Comparison of ENCODE assay signal across 16 cellular contexts in genomic region chr12:89995870-89996269, GRCh38.
"Had no signal": no experiment of that assay in that cellular context is flagged by ENCODE, and none has a peak within 500 bp of the region (broad histone marks: within the 10 kb centered on the region; RNA-seq: fewer than 3 reads in every experiment).

No MANE protein-coding gene starts in this region.

- H3K4me1 ChIP-seq: right lobe of liver, thyroid gland had no signal

- H3K27ac Mint-ChIP-seq: activated naive CD8-positive, alpha-beta T cell; activated T-helper 1 cell treated with anti-CD3 and anti-CD28 coated beads, Interleukin-12 subunit alpha, Interleukin-12 subunit beta, Interleukin-2, Interleukin-4 antibody, amounts not matched to agents 30 ng/mL and 10 ng/mL and 1 ng/mL, durations not matched to agents 14 hours and 24 hours and 36 hours; stimulated activated naive B cell treated with anti-CD40 and anti-IgM and Interleukin-4, amounts not matched to agents 10 μg/mL and 1 μg/mL and 100 μg/mL, for 72 hours had no signal

- H3K4me3 Mint-ChIP-seq: activated naive CD8-positive, alpha-beta T cell; activated T-helper 1 cell treated with anti-CD3 and anti-CD28 coated beads, Interleukin-12 subunit alpha, Interleukin-12 subunit beta, Interleukin-2, Interleukin-4 antibody, amounts not matched to agents 30 ng/mL and 10 ng/mL and 1 ng/mL, durations not matched to agents 14 hours and 24 hours and 36 hours; stimulated activated naive B cell treated with anti-CD40 and anti-IgM and Interleukin-4, amounts not matched to agents 10 μg/mL and 1 μg/mL and 100 μg/mL, for 72 hours had no signal

- H3K9me3 Mint-ChIP-seq: activated T-helper 1 cell treated with anti-CD3 and anti-CD28 coated beads, Interleukin-12 subunit alpha, Interleukin-12 subunit beta, Interleukin-2, Interleukin-4 antibody, amounts not matched to agents 30 ng/mL and 10 ng/mL and 1 ng/mL, durations not matched to agents 14 hours and 24 hours and 36 hours had no signal

- H3K27me3 ChIP-seq: ovary, right lobe of liver, thyroid gland had no signal

- H3K27me3 Mint-ChIP-seq: activated naive CD8-positive, alpha-beta T cell; stimulated activated naive B cell treated with anti-CD40 and anti-IgM and Interleukin-4, amounts not matched to agents 10 μg/mL and 1 μg/mL and 100 μg/mL, for 72 hours had no signal

- H3K4me3 ChIP-seq: lung, ovary, right lobe of liver, thyroid gland had no signal

- H3K36me3 ChIP-seq: ovary, right lobe of liver, thyroid gland had no signal

- ATAC-seq: right lobe of liver; stimulated activated naive B cell treated with anti-CD40 and anti-IgM and Interleukin-4, amounts not matched to agents 10 μg/mL and 1 μg/mL and 100 μg/mL, for 72 hours had no signal

- H3K27ac ChIP-seq: ovary, right lobe of liver, thyroid gland, VCaP had no signal

- DNase-seq: activated CD4-positive, alpha-beta T cell treated with anti-CD3 and anti-CD28 coated beads, Interleukin-2, amount 50 U/mL, for 1 hour; activated CD4-positive, CD25-positive, alpha-beta regulatory T cell treated with anti-CD3 and anti-CD28 coated beads, Interleukin-2, amount 50 U/mL, for 72 hours; activated T-cell treated with anti-CD3 and anti-CD28 coated beads for 4 hours; amniotic stem cell; caudate nucleus; hypothalamus; ovary; right lobe of liver; stimulated activated CD4-positive, alpha-beta T cell treated with anti-CD3 and anti-CD28 coated beads, Interleukin-4, amount 100 ng/mL, for 24 hours; stimulated activated naive B cell treated with anti-CD40 and anti-IgM and Interleukin-4, amounts not matched to agents 10 μg/mL and 1 μg/mL and 100 μg/mL, for 72 hours; T-helper 2 cell; thyroid gland had no signal

- H3K9me3 ChIP-seq: ovary, right lobe of liver, thyroid gland had no signal
